13 cellular contexts compared by ENCODE assay signal in the genomic region with DNA sequence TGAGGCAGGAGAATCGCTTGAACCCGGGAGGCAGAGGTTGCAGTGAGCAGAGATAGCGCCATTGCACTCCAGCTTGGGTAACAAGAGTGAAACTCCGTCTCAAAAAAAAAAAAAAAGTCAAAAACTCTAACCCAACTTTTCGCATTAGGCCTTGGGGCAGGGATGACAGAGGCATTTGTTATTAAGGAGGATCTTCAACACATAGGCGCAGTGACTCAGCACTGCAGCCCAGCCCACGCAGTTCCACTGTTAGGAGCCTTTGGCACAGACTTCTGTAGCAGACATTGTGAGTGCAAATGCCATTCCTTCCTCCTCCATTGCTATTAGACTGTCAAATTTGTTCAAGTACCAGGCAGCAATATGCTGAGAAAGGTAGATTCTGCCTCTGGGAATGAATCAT. TPM values are rescaled to one million over a fixed set of nuclear protein-coding genes. Genes with fewer than 3 reads are reported as not detected.
DNase-seq lines count a peak whose midpoint lies in the region; ATAC-seq, FAIRE-seq and TF ChIP-seq lines count a peak whose summit lies in the region.
"Had no signal": no experiment of that assay in that cellular context is flagged by ENCODE, and none has a peak within 500 bp of the region (broad histone marks: within the 10 kb centered on the region; RNA-seq: fewer than 3 reads in every experiment).

No MANE protein-coding gene starts in this region.

- H3K9me3 Mint-ChIP-seq in activated CD4-positive, alpha-beta T cell treated with anti-CD3 and anti-CD28 coated beads for 36 hours (ENCODE audit: low read depth): no peaks in the 10 kb centered on the region
- no peaks in the 10 kb centered on the region for H3K9me3 Mint-ChIP-seq in activated naive CD4-positive, alpha-beta T cell treated with anti-CD3 and anti-CD28 coated beads, Interleukin-2, amount 50 U/mL, for 72 hours
- H3K9me3 Mint-ChIP-seq: activated T-cell treated with anti-CD3 and anti-CD28 coated beads, Interleukin-2, amount 50 U/mL, for 72 hours had no signal

- intact Hi-C loops in activated CD4-positive, alpha-beta T cell treated with anti-CD3 and anti-CD28 coated beads for 36 hours (cut with DNase I, micrococcal nuclease): no loop called here

- DNase-seq in activated CD4-positive, alpha-beta T cell treated with anti-CD3 and anti-CD28 coated beads for 36 hours: peak; percentile 18
- no peak for DNase-seq in activated CD4-positive, alpha-beta T cell treated with anti-CD3 and anti-CD28 coated beads, Interleukin-2, amount 50 U/mL, for 1 hour
- DNase-seq in fibroblast of pulmonary artery (ENCODE audit: low read depth): peak; percentile 58
- DNase-seq in urothelium cell line (ENCODE audit: low spot score): peak; percentile 75
- no peak for DNase-seq in 8988T
- no peak for DNase-seq in GOT3 (lab: John Stamatoyannopoulos, UW)
- DNase-seq in activated naive CD4-positive, alpha-beta T cell treated with anti-CD3 and anti-CD28 coated beads, Interleukin-2, amount 50 U/mL, for 72 hours (ENCODE audit: low spot score in 2 of 2): no peak
- DNase-seq: ACHN; activated T-cell treated with anti-CD3 and anti-CD28 coated beads, Interleukin-2, amount 50 U/mL, for 72 hours; NCI-H1105 treated with DMSO at 0.1 percent for 48 hours; NK-92 treated with Interleukin-12 subunit alpha and Interleukin-12 subunit beta, amount 100 ng/mL, for 24 hours; SIG-M5 had no signal

- no peak overlapping the region for H3K27ac Mint-ChIP-seq in activated CD4-positive, alpha-beta T cell treated with anti-CD3 and anti-CD28 coated beads for 36 hours
- H3K27ac Mint-ChIP-seq in activated naive CD4-positive, alpha-beta T cell treated with anti-CD3 and anti-CD28 coated beads, Interleukin-2, amount 50 U/mL, for 72 hours: no peak overlapping the region
- H3K27ac Mint-ChIP-seq: activated T-cell treated with anti-CD3 and anti-CD28 coated beads, Interleukin-2, amount 50 U/mL, for 72 hours had no signal

- no peaks in the 10 kb centered on the region for H3K36me3 Mint-ChIP-seq in activated CD4-positive, alpha-beta T cell treated with anti-CD3 and anti-CD28 coated beads for 36 hours (ENCODE audit: low read depth)
- H3K36me3 Mint-ChIP-seq in activated naive CD4-positive, alpha-beta T cell treated with anti-CD3 and anti-CD28 coated beads, Interleukin-2, amount 50 U/mL, for 72 hours: no peaks in the 10 kb centered on the region

- no peak for FAIRE-seq in urothelium cell line (lab: Jason Lieb, UNC)

- POLR2A ChIA-PET in activated CD4-positive, alpha-beta T cell treated with anti-CD3 and anti-CD28 coated beads for 36 hours (lab: Charles Lee): no interaction called here

- no peaks in the 10 kb centered on the region for H3K4me1 Mint-ChIP-seq in activated CD4-positive, alpha-beta T cell treated with anti-CD3 and anti-CD28 coated beads for 36 hours

- peaks cover 2% of the 10 kb centered on the region for H3K27me3 Mint-ChIP-seq in activated CD4-positive, alpha-beta T cell treated with anti-CD3 and anti-CD28 coated beads for 36 hours

- H3K4me3 Mint-ChIP-seq in activated CD4-positive, alpha-beta T cell treated with anti-CD3 and anti-CD28 coated beads for 36 hours: no peak overlapping the region
- H3K4me3 Mint-ChIP-seq: activated T-cell treated with anti-CD3 and anti-CD28 coated beads, Interleukin-2, amount 50 U/mL, for 72 hours had no signal

- CTCF ChIA-PET in activated CD4-positive, alpha-beta T cell treated with anti-CD3 and anti-CD28 coated beads for 36 hours (lab: Charles Lee): no interaction called here

- no peak overlapping the region for H3K4me3 ChIP-seq in fibroblast of pulmonary artery (replicated peaks; ENCODE audit: low read depth, low read length)

- ATAC-seq in activated CD4-positive, alpha-beta T cell treated with anti-CD3 and anti-CD28 coated beads for 36 hours: no peak
- peak; percentile 79 for ATAC-seq in SK-N-SH treated with all-trans-retinoic acid at 6 μM for 48 hours
- no peak for ATAC-seq in activated naive CD4-positive, alpha-beta T cell treated with anti-CD3 and anti-CD28 coated beads, Interleukin-2, amount 50 U/mL, for 72 hours
- ATAC-seq: activated T-cell treated with anti-CD3 and anti-CD28 coated beads, Interleukin-2, amount 50 U/mL, for 72 hours had no signal

- no peak for TF ChIP-seq CTCF in fibroblast of pulmonary artery (IDR thresholded peaks at IDR 0.05; ENCODE audit: low read length, missing control alignments)

TF ChIP-seq in SK-N-SH treated with all-trans-retinoic acid at 6 μM for 48 hours, 23 proteins besides CTCF, POLR2A, EP300 and RAD21 (continues in another document):
- TF ChIP-seq, protein P1, sequence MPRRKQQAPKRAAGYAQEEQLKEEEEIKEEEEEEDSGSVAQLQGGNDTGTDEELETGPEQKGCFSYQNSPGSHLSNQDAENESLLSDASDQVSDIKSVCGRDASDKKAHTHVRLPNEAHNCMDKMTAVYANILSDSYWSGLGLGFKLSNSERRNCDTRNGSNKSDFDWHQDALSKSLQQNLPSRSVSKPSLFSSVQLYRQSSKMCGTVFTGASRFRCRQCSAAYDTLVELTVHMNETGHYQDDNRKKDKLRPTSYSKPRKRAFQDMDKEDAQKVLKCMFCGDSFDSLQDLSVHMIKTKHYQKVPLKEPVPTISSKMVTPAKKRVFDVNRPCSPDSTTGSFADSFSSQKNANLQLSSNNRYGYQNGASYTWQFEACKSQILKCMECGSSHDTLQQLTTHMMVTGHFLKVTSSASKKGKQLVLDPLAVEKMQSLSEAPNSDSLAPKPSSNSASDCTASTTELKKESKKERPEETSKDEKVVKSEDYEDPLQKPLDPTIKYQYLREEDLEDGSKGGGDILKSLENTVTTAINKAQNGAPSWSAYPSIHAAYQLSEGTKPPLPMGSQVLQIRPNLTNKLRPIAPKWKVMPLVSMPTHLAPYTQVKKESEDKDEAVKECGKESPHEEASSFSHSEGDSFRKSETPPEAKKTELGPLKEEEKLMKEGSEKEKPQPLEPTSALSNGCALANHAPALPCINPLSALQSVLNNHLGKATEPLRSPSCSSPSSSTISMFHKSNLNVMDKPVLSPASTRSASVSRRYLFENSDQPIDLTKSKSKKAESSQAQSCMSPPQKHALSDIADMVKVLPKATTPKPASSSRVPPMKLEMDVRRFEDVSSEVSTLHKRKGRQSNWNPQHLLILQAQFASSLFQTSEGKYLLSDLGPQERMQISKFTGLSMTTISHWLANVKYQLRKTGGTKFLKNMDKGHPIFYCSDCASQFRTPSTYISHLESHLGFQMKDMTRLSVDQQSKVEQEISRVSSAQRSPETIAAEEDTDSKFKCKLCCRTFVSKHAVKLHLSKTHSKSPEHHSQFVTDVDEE (CRISPR knock-in tag; IDR thresholded peaks at IDR 0.05): no peak
- no peak for TF ChIP-seq PPARA (CRISPR knock-in tag; IDR thresholded peaks at IDR 0.05; ENCODE audit: borderline replicate concordance)
- no peak for TF ChIP-seq GLIS3 (CRISPR knock-in tag; IDR thresholded peaks at IDR 0.05)
- TF ChIP-seq OSR1 (CRISPR knock-in tag; IDR thresholded peaks at IDR 0.05): no peak
- TF ChIP-seq ZNF8 (CRISPR knock-in tag; IDR thresholded peaks at IDR 0.05): no peak
- TF ChIP-seq ARNTL (CRISPR knock-in tag; IDR thresholded peaks at IDR 0.05; ENCODE audit: borderline replicate concordance, low read depth): no peak
- TF ChIP-seq, protein P2, sequence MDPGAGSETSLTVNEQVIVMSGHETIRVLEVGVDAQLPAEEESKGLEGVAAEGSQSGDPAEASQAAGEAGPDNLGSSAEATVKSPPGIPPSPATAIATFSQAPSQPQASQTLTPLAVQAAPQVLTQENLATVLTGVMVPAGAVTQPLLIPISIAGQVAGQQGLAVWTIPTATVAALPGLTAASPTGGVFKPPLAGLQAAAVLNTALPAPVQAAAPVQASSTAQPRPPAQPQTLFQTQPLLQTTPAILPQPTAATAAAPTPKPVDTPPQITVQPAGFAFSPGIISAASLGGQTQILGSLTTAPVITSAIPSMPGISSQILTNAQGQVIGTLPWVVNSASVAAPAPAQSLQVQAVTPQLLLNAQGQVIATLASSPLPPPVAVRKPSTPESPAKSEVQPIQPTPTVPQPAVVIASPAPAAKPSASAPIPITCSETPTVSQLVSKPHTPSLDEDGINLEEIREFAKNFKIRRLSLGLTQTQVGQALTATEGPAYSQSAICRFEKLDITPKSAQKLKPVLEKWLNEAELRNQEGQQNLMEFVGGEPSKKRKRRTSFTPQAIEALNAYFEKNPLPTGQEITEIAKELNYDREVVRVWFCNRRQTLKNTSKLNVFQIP (CRISPR knock-in tag; IDR thresholded peaks at IDR 0.05; ENCODE audit: borderline replicate concordance, low read depth): no peak
- TF ChIP-seq ZNF565 (CRISPR knock-in tag; conservative IDR thresholded peaks at IDR 0.05; ENCODE audit: low read depth): no peak
- TF ChIP-seq ZNF70 (CRISPR knock-in tag; IDR thresholded peaks at IDR 0.05): no peak
- no peak for TF ChIP-seq RARB (CRISPR knock-in tag; IDR thresholded peaks at IDR 0.05)
- TF ChIP-seq ESRRG (CRISPR knock-in tag; IDR thresholded peaks at IDR 0.05): no peak
- TF ChIP-seq BACH2 (CRISPR knock-in tag; IDR thresholded peaks at IDR 0.05; ENCODE audit: borderline replicate concordance): no peak
- TF ChIP-seq, protein P3, sequence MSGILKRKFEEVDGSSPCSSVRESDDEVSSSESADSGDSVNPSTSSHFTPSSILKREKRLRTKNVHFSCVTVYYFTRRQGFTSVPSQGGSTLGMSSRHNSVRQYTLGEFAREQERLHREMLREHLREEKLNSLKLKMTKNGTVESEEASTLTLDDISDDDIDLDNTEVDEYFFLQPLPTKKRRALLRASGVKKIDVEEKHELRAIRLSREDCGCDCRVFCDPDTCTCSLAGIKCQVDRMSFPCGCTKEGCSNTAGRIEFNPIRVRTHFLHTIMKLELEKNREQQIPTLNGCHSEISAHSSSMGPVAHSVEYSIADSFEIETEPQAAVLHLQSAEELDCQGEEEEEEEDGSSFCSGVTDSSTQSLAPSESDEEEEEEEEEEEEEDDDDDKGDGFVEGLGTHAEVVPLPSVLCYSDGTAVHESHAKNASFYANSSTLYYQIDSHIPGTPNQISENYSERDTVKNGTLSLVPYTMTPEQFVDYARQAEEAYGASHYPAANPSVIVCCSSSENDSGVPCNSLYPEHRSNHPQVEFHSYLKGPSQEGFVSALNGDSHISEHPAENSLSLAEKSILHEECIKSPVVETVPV (CRISPR knock-in tag; IDR thresholded peaks at IDR 0.05): no peak
- TF ChIP-seq ZFP30 (CRISPR knock-in tag; IDR thresholded peaks at IDR 0.05): no peak

RNA-seq across cellular contexts. Expression of a gene that starts 43.1 kb away (rescaled TPM):
- total RNA-seq in activated CD4-positive, alpha-beta T cell treated with anti-CD3 and anti-CD28 coated beads for 36 hours: 10 to 100 TPM; 18.1 to 20.8 TPM
- 10 to 100 TPM; 19.7 to 27.6 TPM for total RNA-seq in activated naive CD4-positive, alpha-beta T cell treated with anti-CD3 and anti-CD28 coated beads, Interleukin-2, amount 50 U/mL, for 72 hours

RNA-seq across cellular contexts. Expression of a gene that starts 48.5 kb away (rescaled TPM):
- total RNA-seq in activated CD4-positive, alpha-beta T cell treated with anti-CD3 and anti-CD28 coated beads for 36 hours: 10 to 100 TPM; 19.2 to 23.9 TPM
- total RNA-seq in activated naive CD4-positive, alpha-beta T cell treated with anti-CD3 and anti-CD28 coated beads, Interleukin-2, amount 50 U/mL, for 72 hours: 10 to 100 TPM; 17.6 to 18.3 TPM

Comparison
In these comparisons a context has a peak if more than half of its experiments do, and no peak if none do; other contexts are left out.
1. DNase-seq: peak in activated CD4-positive, alpha-beta T cell treated with anti-CD3 and anti-CD28 coated beads for 36 hours (single experiment), fibroblast of pulmonary artery (single experiment) and urothelium cell line (single experiment); none in activated CD4-positive, alpha-beta T cell treated with anti-CD3 and anti-CD28 coated beads, Interleukin-2, amount 50 U/mL, for 1 hour (single experiment), 8988T (single experiment), GOT3 (single experiment) and activated naive CD4-positive, alpha-beta T cell treated with anti-CD3 and anti-CD28 coated beads, Interleukin-2, amount 50 U/mL, for 72 hours (0 of 2).